Comparison of ENCODE assay signal across 8 cellular contexts in genomic region chr10:119817991-119818888, GRCh38. TPM values are rescaled to one million over a fixed set of nuclear protein-coding genes. Genes with fewer than 3 reads are reported as not detected.
DNase-seq lines count a peak whose midpoint lies in the region; ATAC-seq and TF ChIP-seq lines count a peak whose summit lies in the region.

No MANE protein-coding gene starts in this region.

- H3K9me3 ChIP-seq in gastroesophageal sphincter (no peaks in the 10 kb centered on the region), neural cell (ENCODE audit: low read length) (no peaks in the 10 kb centered on the region)

- TF ChIP-seq EP300 in gastroesophageal sphincter (IDR thresholded peaks at IDR 0.05) = no peak
- no peak for TF ChIP-seq EP300 in neural cell (conservative IDR thresholded peaks at IDR 0.05; ENCODE audit: poor library complexity, severe bottlenecking)

- H3K27me3 ChIP-seq in gastroesophageal sphincter (no peaks in the 10 kb centered on the region), neural cell (ENCODE audit: insufficient read depth, low read depth, low read length) (no peaks in the 10 kb centered on the region)

- H3K9me3 Mint-ChIP-seq in activated T-cell treated with anti-CD3 and anti-CD28 coated beads, Interleukin-2, amount 50 U/mL, for 4 hours = no peaks in the 10 kb centered on the region

- ATAC-seq in activated T-cell treated with anti-CD3 and anti-CD28 coated beads, Interleukin-2, amount 50 U/mL, for 4 hours = peak in 1 of 2 donors; percentile 10
- peak; percentile 74 for ATAC-seq in gastroesophageal sphincter
- no peak for ATAC-seq in GM19467 (IDR thresholded peaks at IDR 0.05; ENCODE audit: unreplicated experiment)
- ATAC-seq in HG02588 (IDR thresholded peaks at IDR 0.05; ENCODE audit: unreplicated experiment) = no peak
- ATAC-seq in GM18861 (IDR thresholded peaks at IDR 0.05; ENCODE audit: unreplicated experiment) = no peak

- no peak overlapping the region for H3K4me2 ChIP-seq in neural cell (ENCODE audit: low read length)

- DNase-seq in Ammon's horn (ENCODE audit: low spot score) (peak; percentile 53), HK-2 (ENCODE audit: unreplicated experiment) (no peak)
- peak; percentile 9 for DNase-seq in activated T-cell treated with anti-CD3 and anti-CD28 coated beads, Interleukin-2, amount 50 U/mL, for 4 hours

- H2AFZ ChIP-seq in neural cell (ENCODE audit: low read depth, low read length) = no peak overlapping the region

- no peak for TF ChIP-seq POLR2A in gastroesophageal sphincter (IDR thresholded peaks at IDR 0.05)

- no peaks in the 10 kb centered on the region for H3K9me2 ChIP-seq in neural cell (ENCODE audit: insufficient read depth, low read length)

- peak overlapping the region; percentile 0 to 46 for H3K4me3 ChIP-seq in gastroesophageal sphincter
- peak overlapping the region; percentile 61 for H3K4me3 ChIP-seq in neural cell (ENCODE audit: low read length)

- H3K4me3 Mint-ChIP-seq in activated T-cell treated with anti-CD3 and anti-CD28 coated beads, Interleukin-2, amount 50 U/mL, for 4 hours = no peak overlapping the region

- no peak overlapping the region for H3K9ac ChIP-seq in neural cell (ENCODE audit: low read length)

- TF ChIP-seq RAD21 in neural cell (conservative IDR thresholded peaks at IDR 0.05) = no peak

- H4K20me1 ChIP-seq in neural cell (ENCODE audit: insufficient read depth) = no peaks in the 10 kb centered on the region

- H3K36me3 ChIP-seq in gastroesophageal sphincter (peaks cover 0 to 48% of the 10 kb centered on the region in 2 donors), neural cell (ENCODE audit: insufficient read depth, low read length) (peaks cover 4% of the 10 kb centered on the region)

- H3K36me3 Mint-ChIP-seq in activated T-cell treated with anti-CD3 and anti-CD28 coated beads, Interleukin-2, amount 50 U/mL, for 4 hours (ENCODE audit: insufficient read depth) = peaks cover 27% of the 10 kb centered on the region

- H3K27me3 Mint-ChIP-seq in activated T-cell treated with anti-CD3 and anti-CD28 coated beads, Interleukin-2, amount 50 U/mL, for 4 hours (ENCODE audit: low read depth) = no peaks in the 10 kb centered on the region

- peaks cover 0 to 17% (median 0%) of the 10 kb centered on the region in 3 donors for H3K4me1 ChIP-seq in gastroesophageal sphincter

- H3K27ac ChIP-seq in gastroesophageal sphincter (peak overlapping the region in 3 of 4 donors; percentile 28 to 56 (median 44)), neural cell (ENCODE audit: low read length) (no peak overlapping the region)

- H3K4me1 Mint-ChIP-seq in activated T-cell treated with anti-CD3 and anti-CD28 coated beads, Interleukin-2, amount 50 U/mL, for 4 hours (ENCODE audit: low read depth) = no peaks in the 10 kb centered on the region

- no peaks in the 10 kb centered on the region for H3F3A ChIP-seq in neural cell (ENCODE audit: insufficient read depth, low read length, poor library complexity, severe bottlenecking)

- TF ChIP-seq CTCF in gastroesophageal sphincter (IDR thresholded peaks at IDR 0.05) = peak in 1 of 4 experiments; percentile 16
- TF ChIP-seq CTCF in neural cell (IDR thresholded peaks at IDR 0.05; ENCODE audit: poor library complexity, severe bottlenecking) = peak; percentile 50

- H3K79me2 ChIP-seq in neural cell (replicated peaks; ENCODE audit: insufficient read depth, low read length) = peaks cover 11% of the 10 kb centered on the region

- WGBS in gastroesophageal sphincter (ENCODE audit: low coverage in 1 of 2), 2 donors = 56 to 59% methylated on average over 16 to 28 of the region's 84 CpGs

TF ChIP-seq in neural cell, 6 proteins besides CTCF, POLR2A, EP300 and RAD21:
- TF ChIP-seq TAF1 (IDR thresholded peaks at IDR 0.05; ENCODE audit: low read depth) = no peak
- TF ChIP-seq EZH2 (IDR thresholded peaks at IDR 0.05; ENCODE audit: borderline replicate concordance, insufficient read depth, low read length, poor library complexity, severe bottlenecking) = no peak
- TF ChIP-seq MXI1 (conservative IDR thresholded peaks at IDR 0.05; ENCODE audit: poor library complexity, severe bottlenecking) = peak; percentile 49
- TF ChIP-seq POLR2AphosphoS5 (IDR thresholded peaks at IDR 0.05) = peak; percentile 80
- no peak for TF ChIP-seq SMC3 (conservative IDR thresholded peaks at IDR 0.05; ENCODE audit: poor library complexity)
- TF ChIP-seq REST (IDR thresholded peaks at IDR 0.05; ENCODE audit: borderline replicate concordance) = no peak

RNA-seq across cellular contexts. Expression of gene MCMBP, which starts 54.4 kb away (rescaled TPM):
- total RNA-seq in activated T-cell treated with anti-CD3 and anti-CD28 coated beads, Interleukin-2, amount 50 U/mL, for 4 hours = 100 to 1,000 TPM; 135 to 158 (median 142) TPM
- 10 to 100 TPM; 45.0 to 68.0 (median 54.8) TPM for total RNA-seq in gastroesophageal sphincter
- 58.0 and 60.4 TPM in 2 replicates for polyA plus RNA-seq in neural cell
- polyA minus RNA-seq in neural cell = 86.9 and 95.2 TPM in 2 replicates
